In genomic region chr2:71646028-71646427, GRCh38 we compare ENCODE assay signal across 13 cellular contexts.
DNase-seq lines count a peak whose midpoint lies in the region; ATAC-seq and TF ChIP-seq lines count a peak whose summit lies in the region.
"Had no signal": no experiment of that assay in that cellular context is flagged by ENCODE, and none has a peak within 500 bp of the region (broad histone marks: within the 10 kb centered on the region; RNA-seq: fewer than 3 reads in every experiment).

No MANE protein-coding gene starts in this region.

- H3K27me3 ChIP-seq in lung (ENCODE audit: control insufficient read depth, insufficient read depth) (no peaks in the 10 kb centered on the region), SJCRH30 (no peaks in the 10 kb centered on the region)

- H3K36me3 ChIP-seq in lung (ENCODE audit: control insufficient read depth in 2 of 2, insufficient read depth in 2 of 2, low read length in 2 of 2): peaks cover 0 to 4% of the 10 kb centered on the region in 2 donors
- H3K36me3 ChIP-seq in SJCRH30: peaks cover 14% of the 10 kb centered on the region

- DNase-seq in A172 (ENCODE audit: low spot score) (peak; percentile 52), M059J (ENCODE audit: low read depth) (peak; percentile 86), dedifferentiated amniotic fluid mesenchymal stem cell (ENCODE audit: extremely low spot score) (peak; percentile 51), lung (ENCODE audit: low spot score) (peak; percentile 29), SJCRH30 (no peak), NOMO-1 treated with dmso at 0.1 percent for 144 hours (lab: John Stamatoyannopoulos, UW; ENCODE audit: unreplicated experiment) (no peak)
- DNase-seq: 8988T; activated naive CD8-positive, alpha-beta T cell treated with anti-CD3 and anti-CD28 coated beads, Interleukin-2, amount 10 ng/mL, durations not matched to agents 7 days and 5 days; KG1; kidney; NCI-H774 had no signal

- H3K9me3 ChIP-seq in lung (ENCODE audit: control insufficient read depth in 2 of 2, insufficient read depth in 1 of 2, low read length in 1 of 2): no peaks in the 10 kb centered on the region
- peaks cover 5% of the 10 kb centered on the region; the same call in 1 of the 2 replicates for H3K9me3 ChIP-seq in SJCRH30 (replicated peaks)

- ATAC-seq in lung (ENCODE audit: insufficient read depth, low FRiP score) (no peak), HG02588 (IDR thresholded peaks at IDR 0.05; ENCODE audit: unreplicated experiment) (no peak), HG02623 (IDR thresholded peaks at IDR 0.05; ENCODE audit: unreplicated experiment) (no peak)

- WGBS in lung, 2 donors: 62 to 78% methylated on average over 4 of the region's 4 CpGs

- TF ChIP-seq CTCF in lung (IDR thresholded peaks at IDR 0.05; ENCODE audit: control extremely low read depth, extremely low read depth): no peak

- H3K4me3 ChIP-seq in lung (no peak overlapping the region), SJCRH30 (no peak overlapping the region)

- H3K27ac ChIP-seq in lung (ENCODE audit: low read depth in 1 of 2, low read length in 1 of 2): peak overlapping the region; percentile 18 to 22
- no peak overlapping the region for H3K27ac ChIP-seq in SJCRH30

- H3K4me1 ChIP-seq in lung (ENCODE audit: control insufficient read depth in 2 of 2, insufficient read depth in 2 of 2, low read length in 2 of 2): peaks cover 0 to 8% of the 10 kb centered on the region in 2 donors
- H3K4me1 ChIP-seq in SJCRH30: no peaks in the 10 kb centered on the region

Comparison
In these comparisons a context has a peak if more than half of its experiments do, and no peak if none do; other contexts are left out.
1. DNase-seq: peak in A172 (single experiment), M059J (single experiment), dedifferentiated amniotic fluid mesenchymal stem cell (single experiment) and lung (single experiment); none in SJCRH30 (0 of 2) and NOMO-1 treated with dmso at 0.1 percent for 144 hours (single experiment).